ENCODE assay signal across 8 cellular contexts in the genomic region with DNA sequence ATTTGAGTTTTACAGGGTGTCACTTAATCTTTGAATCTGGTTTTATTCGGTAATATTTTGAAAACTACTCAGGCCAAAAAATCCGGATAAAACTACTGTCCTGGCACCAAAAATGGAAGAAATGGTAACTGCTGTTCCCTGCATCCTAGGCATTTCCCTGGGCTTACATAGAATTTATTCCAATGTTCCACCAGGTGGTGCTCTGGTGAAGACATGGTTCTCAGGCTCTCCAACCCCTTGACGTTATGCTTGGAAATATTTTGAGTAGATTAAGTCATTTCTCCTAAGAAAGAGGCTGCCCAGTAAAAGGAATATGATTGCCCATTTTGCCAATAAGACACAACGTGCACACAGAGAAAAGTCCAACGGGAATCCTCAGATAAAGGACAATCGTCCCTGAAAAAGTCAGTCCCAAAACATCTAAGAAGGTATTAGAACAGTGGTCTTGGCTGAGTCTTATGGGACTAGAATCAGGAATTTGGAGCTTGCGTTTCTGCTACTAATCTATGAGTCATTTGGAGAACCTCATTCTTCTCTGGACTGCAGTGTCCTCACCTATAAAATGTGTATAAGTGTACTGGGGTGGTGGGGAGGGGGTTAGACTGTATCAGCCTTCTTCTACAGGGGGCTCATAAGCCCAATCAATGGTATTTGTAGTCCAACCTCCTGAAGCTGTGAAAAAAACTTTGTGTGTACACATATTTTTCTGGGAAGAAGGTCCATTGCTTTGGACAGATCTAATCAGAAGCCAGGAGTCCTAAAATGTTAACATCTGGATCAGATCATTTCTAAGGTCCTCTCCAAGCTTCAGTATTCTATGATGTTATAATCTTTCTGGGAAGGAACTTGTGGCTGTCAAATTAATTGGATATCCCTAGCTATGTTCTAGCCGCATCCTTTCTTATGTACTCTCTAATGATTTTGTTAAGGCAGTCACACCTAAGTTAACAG.
DNase-seq lines count a peak whose midpoint lies in the region; ATAC-seq, FAIRE-seq and TF ChIP-seq lines count a peak whose summit lies in the region.

No MANE protein-coding gene starts in this region.

- peak; percentile 97 to 99 for TF ChIP-seq RAD21 in liver (IDR thresholded peaks at IDR 0.05)

- DNase-seq in A172 (ENCODE audit: low spot score) = peak; percentile 10
- no peak for DNase-seq in GM19239 (ENCODE audit: insufficient read length, low spot score)
- peak; percentile 14 for DNase-seq in NCI-H524 treated with DMSO at 0.1 percent for 48 hours (lab: John Stamatoyannopoulos, UW)
- DNase-seq in cardiac fibroblast (ENCODE audit: low read depth in 2 of 2) = peak; percentile 77 to 89
- no peak for DNase-seq in CD8-positive, alpha-beta memory T cell
- DNase-seq in NCI-H1436 (lab: John Stamatoyannopoulos, UW) = no peak
- no peak for DNase-seq in CD4-positive, alpha-beta T cell

- CTCF ChIA-PET in CD8-positive, alpha-beta memory T cell (lab: Charles Lee) = interaction anchor here (1.2 kb wide), 1 partner anchor 15 kb away, joined by 4 read pairs; no protein-coding TSS in a partner anchor
- CTCF ChIA-PET in CD4-positive, alpha-beta T cell (lab: Charles Lee) = no interaction called here

- no peaks in the 10 kb centered on the region for H3K27me3 Mint-ChIP-seq in CD8-positive, alpha-beta memory T cell
- no peaks in the 10 kb centered on the region for H3K27me3 Mint-ChIP-seq in CD4-positive, alpha-beta T cell

- H3K4me3 ChIP-seq in cardiac fibroblast (replicated peaks in 1 of 2; ENCODE audit: low read depth in 2 of 2, low read length in 2 of 2) (no peak overlapping the region), liver (ENCODE audit: low read depth in 1 of 3, low read length in 3 of 3) (no peak overlapping the region)
- H3K4me3 ChIP-seq in CD8-positive, alpha-beta memory T cell (ENCODE audit: low read length) = no peak overlapping the region

- TF ChIP-seq CTCF in cardiac fibroblast (IDR thresholded peaks at IDR 0.05; ENCODE audit: low read depth, low read length) (peak; percentile 76), liver (IDR thresholded peaks at IDR 0.05; ENCODE audit: low read depth, low read length, missing input control) (peak; percentile 79)
- TF ChIP-seq CTCF in CD4-positive, alpha-beta T cell (IDR thresholded peaks at IDR 0.05) = no peak

- no peak overlapping the region for H3K9ac ChIP-seq in liver (ENCODE audit: low read depth in 1 of 2, low read length in 2 of 2)

- no peak overlapping the region for H3K27ac Mint-ChIP-seq in CD8-positive, alpha-beta memory T cell
- no peak overlapping the region for H3K27ac Mint-ChIP-seq in CD4-positive, alpha-beta T cell

- no peaks in the 10 kb centered on the region for H3K9me3 ChIP-seq in liver (ENCODE audit: control insufficient read depth in 4 of 4, low read length in 3 of 4)
- H3K9me3 ChIP-seq in CD8-positive, alpha-beta memory T cell (ENCODE audit: low read length) = no peaks in the 10 kb centered on the region
- no peaks in the 10 kb centered on the region for H3K9me3 ChIP-seq in CD4-positive, alpha-beta T cell (ENCODE audit: control insufficient read depth, low read length)

- no peaks in the 10 kb centered on the region for H3K4me1 ChIP-seq in liver (ENCODE audit: control insufficient read depth in 4 of 4, insufficient read depth in 4 of 4, low read length in 3 of 4)
- H3K4me1 ChIP-seq in CD8-positive, alpha-beta memory T cell (ENCODE audit: insufficient read depth, low read length) = no peaks in the 10 kb centered on the region

- H3K27me3 ChIP-seq in liver (ENCODE audit: control insufficient read depth in 4 of 4, insufficient read depth in 4 of 4, low read length in 3 of 4) = no peaks in the 10 kb centered on the region
- H3K27me3 ChIP-seq in CD8-positive, alpha-beta memory T cell (ENCODE audit: insufficient read depth, low read length, poor library complexity, severe bottlenecking) = no peaks in the 10 kb centered on the region
- no peaks in the 10 kb centered on the region for H3K27me3 ChIP-seq in CD4-positive, alpha-beta T cell (ENCODE audit: control insufficient read depth, insufficient read depth, low read length)

- POLR2A ChIA-PET in CD8-positive, alpha-beta memory T cell (lab: Charles Lee) = no interaction called here
- POLR2A ChIA-PET in CD4-positive, alpha-beta T cell (lab: Charles Lee) = no interaction called here

- no peaks in the 10 kb centered on the region for H3K36me3 ChIP-seq in liver (ENCODE audit: control insufficient read depth in 4 of 4, insufficient read depth in 3 of 4, low read depth in 1 of 4, low read length in 3 of 4)
- no peaks in the 10 kb centered on the region for H3K36me3 ChIP-seq in CD8-positive, alpha-beta memory T cell (ENCODE audit: insufficient read depth, low read length)

- peak; percentile 76 for FAIRE-seq in GM19239 (lab: Jason Lieb, UNC)

- no peaks in the 10 kb centered on the region for H3K4me1 Mint-ChIP-seq in CD8-positive, alpha-beta memory T cell
- H3K4me1 Mint-ChIP-seq in CD4-positive, alpha-beta T cell (ENCODE audit: low read depth) = no peaks in the 10 kb centered on the region

- H3K27ac ChIP-seq in liver (ENCODE audit: low read depth in 1 of 2, low read length in 2 of 2) = no peak overlapping the region
- H3K27ac ChIP-seq in CD8-positive, alpha-beta memory T cell (ENCODE audit: low read depth, low read length) = no peak overlapping the region
- H3K27ac ChIP-seq in CD4-positive, alpha-beta T cell (ENCODE audit: low read depth, low read length) = no peak overlapping the region

- 33% methylated on average over 8 of the region's 8 CpGs for WGBS in liver

- H3K36me3 Mint-ChIP-seq in CD8-positive, alpha-beta memory T cell = no peaks in the 10 kb centered on the region
- H3K36me3 Mint-ChIP-seq in CD4-positive, alpha-beta T cell (ENCODE audit: low read depth) = no peaks in the 10 kb centered on the region

- peaks cover 3 to 17% (median 6%) of the 10 kb centered on the region in 5 donors for H3K9me3 Mint-ChIP-seq in CD8-positive, alpha-beta memory T cell
- H3K9me3 Mint-ChIP-seq in CD4-positive, alpha-beta T cell = no peaks in the 10 kb centered on the region

- no peak overlapping the region for H3K4me3 Mint-ChIP-seq in CD8-positive, alpha-beta memory T cell
- no peak overlapping the region for H3K4me3 Mint-ChIP-seq in CD4-positive, alpha-beta T cell

- intact Hi-C loops in CD4-positive, alpha-beta T cell (cut with DNase I, micrococcal nuclease) = no loop called here

- no peak for ATAC-seq in CD4-positive, alpha-beta T cell (ENCODE audit: poor library complexity)

TF ChIP-seq in liver, 16 proteins besides CTCF, POLR2A, EP300 and RAD21:
- TF ChIP-seq HNF4A (conservative IDR thresholded peaks at IDR 0.05) (peak in 1 of 2 donors; percentile 40), NR2F2 (IDR thresholded peaks at IDR 0.05) (no peak)
- TF ChIP-seq, protein P1, sequence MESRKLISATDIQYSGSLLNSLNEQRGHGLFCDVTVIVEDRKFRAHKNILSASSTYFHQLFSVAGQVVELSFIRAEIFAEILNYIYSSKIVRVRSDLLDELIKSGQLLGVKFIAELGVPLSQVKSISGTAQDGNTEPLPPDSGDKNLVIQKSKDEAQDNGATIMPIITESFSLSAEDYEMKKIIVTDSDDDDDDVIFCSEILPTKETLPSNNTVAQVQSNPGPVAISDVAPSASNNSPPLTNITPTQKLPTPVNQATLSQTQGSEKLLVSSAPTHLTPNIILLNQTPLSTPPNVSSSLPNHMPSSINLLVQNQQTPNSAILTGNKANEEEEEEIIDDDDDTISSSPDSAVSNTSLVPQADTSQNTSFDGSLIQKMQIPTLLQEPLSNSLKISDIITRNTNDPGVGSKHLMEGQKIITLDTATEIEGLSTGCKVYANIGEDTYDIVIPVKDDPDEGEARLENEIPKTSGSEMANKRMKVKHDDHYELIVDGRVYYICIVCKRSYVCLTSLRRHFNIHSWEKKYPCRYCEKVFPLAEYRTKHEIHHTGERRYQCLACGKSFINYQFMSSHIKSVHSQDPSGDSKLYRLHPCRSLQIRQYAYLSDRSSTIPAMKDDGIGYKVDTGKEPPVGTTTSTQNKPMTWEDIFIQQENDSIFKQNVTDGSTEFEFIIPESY (IDR thresholded peaks at IDR 0.05) = no peak
TF ChIP-seq in liver: peak in this region for 1.

Comparison
In these comparisons a context has a peak if more than half of its experiments do, and no peak if none do; other contexts are left out.
1. DNase-seq: peak in A172 (single experiment), NCI-H524 treated with DMSO at 0.1 percent for 48 hours (single experiment) and cardiac fibroblast (2 of 2); none in GM19239 (single experiment), CD8-positive, alpha-beta memory T cell (0 of 5), NCI-H1436 (single experiment) and CD4-positive, alpha-beta T cell (0 of 10).